9 cellular contexts compared by ENCODE assay signal in the genomic region with DNA sequence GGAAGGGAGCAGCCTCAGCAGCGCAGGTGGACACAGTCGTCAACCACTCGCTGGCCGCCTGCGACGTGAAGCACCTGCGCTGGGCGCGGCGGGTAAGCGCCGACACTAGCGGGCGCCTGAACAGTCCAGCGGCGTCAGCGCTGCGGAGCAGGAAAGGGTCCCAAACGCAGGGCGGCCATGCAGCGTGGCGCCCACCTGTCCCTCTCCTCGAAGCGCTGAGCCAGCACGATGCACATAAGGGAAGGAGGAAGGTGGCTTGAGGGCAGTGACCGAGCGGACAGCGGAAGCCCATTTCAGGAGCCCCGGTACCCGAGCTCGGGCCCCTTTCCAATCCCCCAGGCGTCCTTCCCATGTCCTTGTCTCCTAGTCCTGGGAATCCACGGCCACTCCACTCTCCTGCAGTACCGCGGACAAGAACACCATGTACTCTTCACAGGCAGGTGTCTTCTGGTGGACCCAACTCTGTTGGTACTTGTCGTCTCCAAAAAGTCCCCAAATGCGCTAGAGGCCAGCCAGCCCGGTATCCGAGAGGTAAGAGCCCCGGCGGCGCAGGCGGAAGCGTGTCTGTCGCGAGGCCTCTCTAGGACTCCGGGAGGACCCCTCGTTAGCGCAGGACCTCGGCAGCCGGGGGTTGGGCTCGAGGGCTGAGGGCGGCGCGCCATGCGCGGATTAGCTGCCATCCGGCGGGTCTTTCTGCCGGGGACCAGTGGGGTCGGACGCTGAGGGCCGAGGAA. TPM values are rescaled to one million over a fixed set of nuclear protein-coding genes. Genes with fewer than 3 reads are reported as not detected.
DNase-seq lines count a peak whose midpoint lies in the region; ATAC-seq, FAIRE-seq and TF ChIP-seq lines count a peak whose summit lies in the region.
"Had no signal": no experiment of that assay in that cellular context is flagged by ENCODE, and none has a peak within 500 bp of the region (broad histone marks: within the 10 kb centered on the region; RNA-seq: fewer than 3 reads in every experiment).

No MANE protein-coding gene starts in this region.

- no peak for ATAC-seq in A549
- ATAC-seq in thoracic aorta (ENCODE audit: insufficient number of reproducible peaks, low FRiP score, low read depth): no peak

- H3K9me3 ChIP-seq in A549: peaks cover 95% of the 10 kb centered on the region
- peaks cover 15% of the 10 kb centered on the region for H3K9me3 ChIP-seq in muscle layer of colon (ENCODE audit: low read length)
- H3K9me3 ChIP-seq in thoracic aorta: peaks cover 53% of the 10 kb centered on the region

- H3K36me3 ChIP-seq in muscle layer of colon (ENCODE audit: insufficient read depth, low read length): peaks cover 4% of the 10 kb centered on the region
- H3K36me3 ChIP-seq in thoracic aorta: peaks cover 3% of the 10 kb centered on the region

- 77% methylated on average over 62 of the region's 63 CpGs for WGBS in A549 (ENCODE audit: missing lambda C conversion rate)

- no peak overlapping the region for H3K27ac ChIP-seq in A549
- peak overlapping the region in 4 of 59 donors; percentile 28 to 78 (median 44) for H3K27ac ChIP-seq in dorsolateral prefrontal cortex
- no peak overlapping the region for H3K27ac ChIP-seq in muscle layer of colon (ENCODE audit: low read depth, low read length)
- H3K27ac ChIP-seq in thoracic aorta: no peak overlapping the region

- no peak for TF ChIP-seq RAD21 in A549 (conservative IDR thresholded peaks at IDR 0.05 in 1 of 2, IDR thresholded peaks at IDR 0.05 in 1 of 2)

- H3K9ac ChIP-seq in muscle layer of colon (ENCODE audit: low read length): no peak overlapping the region

- no peak for TF ChIP-seq CTCF in A549 (IDR thresholded peaks at IDR 0.05)
- TF ChIP-seq CTCF in dorsolateral prefrontal cortex (IDR thresholded peaks at IDR 0.05 in 54 of 56, conservative IDR thresholded peaks at IDR 0.05 in 2 of 56; ENCODE audit: low read depth in 1 of 56, partially characterized antibody in 56 of 56): no peak
- no peak for TF ChIP-seq CTCF in thoracic aorta (IDR thresholded peaks at IDR 0.05)

- POLR2A ChIA-PET in A549 (lab: Yijun Ruan, JAX): no interaction called here

- no peaks in the 10 kb centered on the region for H3K27me3 ChIP-seq in dorsolateral prefrontal cortex
- peaks cover 0 to 4% of the 10 kb centered on the region in 2 donors for H3K27me3 ChIP-seq in muscle layer of colon (ENCODE audit: control insufficient read depth in 1 of 2, insufficient read depth in 2 of 2, low read length in 2 of 2)
- H3K27me3 ChIP-seq in thoracic aorta (replicated peaks; ENCODE audit: insufficient read depth): no peaks in the 10 kb centered on the region

- no peak for TF ChIP-seq POLR2A in A549 (IDR thresholded peaks at IDR 0.05; ENCODE audit: low read length)

- no peaks in the 10 kb centered on the region for H3K4me1 ChIP-seq in A549
- no peaks in the 10 kb centered on the region for H3K4me1 ChIP-seq in muscle layer of colon (ENCODE audit: insufficient read depth, low read length)
- H3K4me1 ChIP-seq in thoracic aorta (ENCODE audit: control insufficient read depth in 1 of 2, low read depth in 2 of 2): no peaks in the 10 kb centered on the region

- H3K4me3 ChIP-seq in A549: no peak overlapping the region
- peak overlapping the region in 57 of 59 donors; percentile 3 to 61 (median 41) for H3K4me3 ChIP-seq in dorsolateral prefrontal cortex
- peak overlapping the region; percentile 61 to 81 for H3K4me3 ChIP-seq in muscle layer of colon (ENCODE audit: low read depth in 1 of 2, low read length in 2 of 2)
- H3K4me3 ChIP-seq in thoracic aorta: peak overlapping the region; percentile 66

- CTCF ChIA-PET in A549 (lab: Yijun Ruan, JAX): no interaction called here

- DNase-seq in A549 (ENCODE audit: low read depth in 1 of 2, low spot score in 1 of 2) (no peak), NCI-H2171 treated with DMSO at 0.1 percent for 48 hours (lab: John Stamatoyannopoulos, UW) (peak; percentile 60), dorsolateral prefrontal cortex (peak in 5 of 10 donors; percentile 21 to 86 (median 54)), thoracic aorta (ENCODE audit: low spot score) (no peak), OCI-M1 (lab: John Stamatoyannopoulos, UW) (no peak), HUDEP-2 (lab: John Stamatoyannopoulos, UW; ENCODE audit: unreplicated experiment in 76 of 76) (no peak), MV-4-11 (lab: John Stamatoyannopoulos, UW) (no peak)

- no peak for TF ChIP-seq EP300 in A549 (IDR thresholded peaks at IDR 0.05)

- intact Hi-C loops in dorsolateral prefrontal cortex (cut with DNase I): no loop called here

- FAIRE-seq in A549 (lab: Jason Lieb, UNC): no peak

- H3K4me2 ChIP-seq in A549: no peak overlapping the region

TF ChIP-seq in A549, 52 proteins besides CTCF, POLR2A, EP300 and RAD21:
- TF ChIP-seq HOXB5 (CRISPR knock-in tag; IDR thresholded peaks at IDR 0.05): no peak
- TF ChIP-seq MAFK (IDR thresholded peaks at IDR 0.05; ENCODE audit: partially characterized antibody): peak; percentile 24

RNA-seq across cellular contexts. Expression of a gene that starts 14.4 kb away (rescaled TPM):
- polyA plus RNA-seq in A549 (2011; rRNA removed): 4.9 and 5.1 TPM in 2 replicates
- polyA plus RNA-seq in A549 (2012; cell fraction: cytosol; rRNA removed): 1.9 and 2.1 TPM in 2 replicates
- 1.1 and 1.9 TPM in 2 replicates for polyA plus RNA-seq in A549 (2012; cell fraction: nucleus; rRNA removed)
- polyA plus RNA-seq in A549 (2017; fragmentation: RNase III; extraction: RNeasy Plus Mini Kit Qiagen cat#74134 plus additional on column Dnase treatment): 4.7 to 5.1 TPM (median 4.7 TPM) in 3 replicates
- 2.5 and 2.8 TPM in 2 replicates for polyA minus RNA-seq in A549 (2011; rRNA and poly(A)+ RNA removed)
- 10 to 100 TPM in 81 of 120 experiments, 1 to 10 TPM in 39; 7.6 to 20.3 (median 10.9) TPM for total RNA-seq in dorsolateral prefrontal cortex
- total RNA-seq in thoracic aorta: 1 to 10 TPM; 6.7 to 7.2 TPM

RNA-seq across cellular contexts. Expression of a gene that starts 18.6 kb away (rescaled TPM):
- polyA plus RNA-seq in A549 (2011; rRNA removed) (0.01 TPM in 2 replicates), A549 (2017; fragmentation: RNase III; extraction: RNeasy Plus Mini Kit Qiagen cat#74134 plus additional on column Dnase treatment) (0.04 to 0.09 TPM (median 0.07 TPM) in 3 replicates)
- polyA plus RNA-seq in A549 (2012; cell fraction: cytosol; rRNA removed): under 0.01 TPM in 2 replicates
- polyA plus RNA-seq in A549 (2012; cell fraction: nucleus; rRNA removed): 0.05 and 0.06 TPM in 2 replicates
- polyA minus RNA-seq in A549 (2011; rRNA and poly(A)+ RNA removed): not detected in 2 replicates
- total RNA-seq in dorsolateral prefrontal cortex (1 to 10 TPM in 24 of 120 experiments, under 1 TPM in 96; 0.07 to 4.4 (median 0.48) TPM), thoracic aorta (1 to 10 TPM in 1 of 2 donors, not detected in 1; 2.0 TPM)
- total RNA-seq: glomerular endothelial cell had no signal

RNA-seq across cellular contexts. Expression of a gene that starts 19.0 kb away (rescaled TPM):
- polyA plus RNA-seq in A549 (2011; rRNA removed) (4.1 and 4.8 TPM in 2 replicates), A549 (2017; fragmentation: RNase III; extraction: RNeasy Plus Mini Kit Qiagen cat#74134 plus additional on column Dnase treatment) (1.6 to 1.9 TPM (median 1.7 TPM) in 3 replicates)
- 0.58 and 0.78 TPM in 2 replicates for polyA plus RNA-seq in A549 (2012; cell fraction: cytosol; rRNA removed)
- polyA plus RNA-seq in A549 (2012; cell fraction: nucleus; rRNA removed): 0.48 and 0.78 TPM in 2 replicates
- polyA minus RNA-seq in A549 (2011; rRNA and poly(A)+ RNA removed): 2.6 and 3.3 TPM in 2 replicates
- total RNA-seq in dorsolateral prefrontal cortex (10 to 100 TPM in 32 of 120 experiments, 1 to 10 TPM in 88; 4.7 to 13.7 (median 9.1) TPM), thoracic aorta (1 to 10 TPM; 3.2 to 6.6 TPM)
